In the genomic region with DNA sequence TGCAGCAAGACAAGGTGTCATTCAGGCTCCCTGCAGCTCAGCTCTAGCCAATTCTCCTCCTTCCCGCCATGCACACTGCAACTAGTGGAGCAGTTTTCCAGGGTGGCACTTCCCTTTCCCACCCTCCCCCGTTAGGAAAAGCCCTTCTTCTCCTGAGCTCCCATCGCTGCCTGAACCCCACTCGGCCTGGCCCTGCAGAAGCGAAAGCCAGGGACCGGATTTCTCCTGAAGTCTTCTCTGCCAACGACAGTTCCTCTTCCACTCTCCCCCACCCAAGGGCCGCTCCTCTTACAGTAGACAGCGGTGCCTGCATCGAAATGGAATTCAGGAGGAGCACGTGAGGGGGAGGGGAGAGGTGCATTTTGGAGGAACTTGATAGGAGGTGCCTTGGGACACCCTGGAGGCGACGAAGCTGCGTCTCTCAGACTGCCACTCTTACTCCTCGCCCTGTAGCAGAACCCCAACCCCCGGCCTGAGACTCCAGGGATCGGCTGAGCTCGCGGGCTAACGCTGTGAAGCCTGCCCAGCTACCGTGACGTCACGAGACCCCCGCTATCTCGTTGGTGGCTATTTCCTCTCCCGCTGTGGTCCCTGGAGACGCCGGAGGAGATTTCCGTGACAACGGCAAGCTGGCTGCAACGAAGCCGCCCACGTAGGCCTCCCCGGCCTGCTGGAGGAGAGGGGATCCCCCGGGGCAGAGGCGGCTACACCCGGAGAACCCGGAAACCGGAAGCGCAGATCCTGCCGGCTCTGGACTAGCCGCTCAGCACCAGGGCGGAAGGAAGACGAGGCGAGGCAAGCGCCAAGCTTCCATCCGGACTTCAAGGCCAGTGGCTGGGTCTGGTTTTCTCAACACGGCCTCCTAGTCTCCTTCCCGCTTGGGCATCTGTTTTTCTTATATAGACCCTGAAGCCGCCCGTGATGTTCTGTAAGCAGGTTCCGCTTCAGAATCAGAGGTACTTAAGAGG, we compare ENCODE assay signal across 8 cellular contexts.
DNase-seq lines count a peak whose midpoint lies in the region; ATAC-seq, FAIRE-seq and TF ChIP-seq lines count a peak whose summit lies in the region.

No MANE protein-coding gene starts in this region.

- H3K9me3 ChIP-seq in kidney (ENCODE audit: control insufficient read depth in 1 of 2, low read length in 2 of 2) = no peaks in the 10 kb centered on the region

- peak; percentile 97 for DNase-seq in AG10803 (ENCODE audit: low read depth)
- peak; percentile 89 to 91 for DNase-seq in NCI-H446 (lab: John Stamatoyannopoulos, UW)
- peak; percentile 98 for DNase-seq in activated CD4-positive, CD25-positive, alpha-beta regulatory T cell treated with anti-CD3 and anti-CD28 coated beads, Interleukin-2, amount 50 U/mL, for 72 hours
- DNase-seq in cerebellar nuclear complex (lab: John Stamatoyannopoulos, UW) = peak; percentile 30 to 60
- peak; percentile 99 for DNase-seq in kidney
- peak; percentile 82 to 95 for DNase-seq in stimulated activated CD4-positive, alpha-beta T cell treated with anti-CD3 and anti-CD28 coated beads, Interleukin-15, amount 100 ng/mL, for 1 hour (ENCODE audit: low read depth in 1 of 2, low spot score in 1 of 2)

- intact Hi-C loops in kidney (cut with DNase I) = no loop called here

- FAIRE-seq in kidney (lab: Jason Lieb, UNC) = peak; percentile 33

- peak overlapping the region; percentile 36 to 52 for H3K9ac ChIP-seq in kidney (ENCODE audit: low read length in 2 of 2)

- no peak for TF ChIP-seq CTCF in AG10803 (conservative IDR thresholded peaks at IDR 0.05; ENCODE audit: low read length)
- no peak for TF ChIP-seq CTCF in kidney (IDR thresholded peaks at IDR 0.05; ENCODE audit: borderline replicate concordance, extremely low read depth, insufficient read depth)

- no peaks in the 10 kb centered on the region for H3K36me3 ChIP-seq in kidney (ENCODE audit: control insufficient read depth in 1 of 2, insufficient read depth in 2 of 2, low read length in 2 of 2)

- ATAC-seq in GM19043 (IDR thresholded peaks at IDR 0.05; ENCODE audit: low read depth, unreplicated experiment) = peak; percentile 92
- ATAC-seq in HG03354 (IDR thresholded peaks at IDR 0.05; ENCODE audit: poor library complexity, severe bottlenecking, unreplicated experiment) = peak; percentile 93

- H3K4me3 ChIP-seq in AG10803 (ENCODE audit: low read length) (peak overlapping the region; percentile 68), kidney (ENCODE audit: low read length in 2 of 2) (peak overlapping the region; percentile 69 to 79)

- peak overlapping the region; percentile 18 to 55 for H3K27ac ChIP-seq in kidney (ENCODE audit: low read depth in 2 of 2, low read length in 2 of 2)

- H3K4me1 ChIP-seq in kidney (ENCODE audit: control insufficient read depth in 1 of 2, insufficient read depth in 1 of 2, low read depth in 1 of 2, low read length in 2 of 2) = peaks cover 6 to 13% of the 10 kb centered on the region in 2 donors

Comparison
In these comparisons a context has a peak if more than half of its experiments do, and no peak if none do; other contexts are left out.
1. Peak in every context shown above with its lines: DNase-seq, ATAC-seq, H3K4me3 ChIP-seq and H3K27ac ChIP-seq.
2. DNase-seq: peak in every context shown above with its lines; median percentile 99 in kidney; 98 in activated CD4-positive, CD25-positive, alpha-beta regulatory T cell treated with anti-CD3 and anti-CD28 coated beads, Interleukin-2, amount 50 U/mL, for 72 hours; 97 in AG10803; 90 in NCI-H446; 88 in stimulated activated CD4-positive, alpha-beta T cell treated with anti-CD3 and anti-CD28 coated beads, Interleukin-15, amount 100 ng/mL, for 1 hour; 45 in cerebellar nuclear complex.